In genomic region chr12:120721866-120722265, GRCh38 we compare ENCODE assay signal across 34 cellular contexts. TPM values are rescaled to one million over a fixed set of nuclear protein-coding genes. Genes with fewer than 3 reads are reported as not detected.
DNase-seq lines count a peak whose midpoint lies in the region; ATAC-seq and TF ChIP-seq lines count a peak whose summit lies in the region.
"Had no signal": no experiment of that assay in that cellular context is flagged by ENCODE, and none has a peak within 500 bp of the region (broad histone marks: within the 10 kb centered on the region; RNA-seq: fewer than 3 reads in every experiment).

No MANE protein-coding gene starts in this region.

- WGBS in body of pancreas, 2 donors: 79 to 100% methylated on average over 3 of the region's 3 CpGs

- H3K4me3 Mint-ChIP-seq in naive B cell: peak overlapping the region in 4 of 8 donors; percentile 16 to 51 (median 32)
- H3K4me3 Mint-ChIP-seq: activated CD4-positive, alpha-beta T cell treated with anti-CD3 and anti-CD28 coated beads, Interleukin-2, amount 10 ng/mL, durations not matched to agents 24 days and 14 days; activated T-cell treated with anti-CD3 and anti-CD28 coated beads, Interleukin-2, amount 50 U/mL, for 72 hours; dendritic cell treated with granulocyte-macrophage colony-stimulating factor and Interleukin-4, amounts not matched to agents 40 ng/mL and 50 ng/mL, for 4 days; immature natural killer cell had no signal

- intact Hi-C loops in body of pancreas (cut with DNase I): loop anchor here (10.0 kb wide), 1 partner anchor 137 kb away; the partner anchor contains the start of gene POP5

- H3K27ac Mint-ChIP-seq in naive B cell: no peak overlapping the region
- H3K27ac Mint-ChIP-seq: activated CD4-positive, alpha-beta T cell treated with anti-CD3 and anti-CD28 coated beads, Interleukin-2, amount 10 ng/mL, durations not matched to agents 24 days and 14 days; activated T-cell treated with anti-CD3 and anti-CD28 coated beads, Interleukin-2, amount 50 U/mL, for 72 hours had no signal

- H3K4me1 ChIP-seq in BLaER1 (peaks cover 45% of the 10 kb centered on the region), adipocyte (ENCODE audit: control insufficient read depth, insufficient read depth, low read length) (peaks cover 61% of the 10 kb centered on the region), body of pancreas (peaks cover 37% of the 10 kb centered on the region)
- H3K4me1 ChIP-seq: uterus had no signal

- DNase-seq in NCI-H526 (lab: John Stamatoyannopoulos, UW) (peak; percentile 97 to 99), adipocyte (ENCODE audit: low read depth) (no peak), naive B cell (peak; percentile 44), caudate nucleus (lab: John Stamatoyannopoulos, UW) (no peak), NK-92 (lab: John Stamatoyannopoulos, UW; ENCODE audit: unreplicated experiment) (no peak), body of pancreas (no peak)
- DNase-seq: activated naive CD4-positive, alpha-beta T cell treated with anti-CD3 and anti-CD28 coated beads, Interleukin-2, amount 50 U/mL, for 16 hours; activated T-cell treated with anti-CD3 and anti-CD28 coated beads, Interleukin-2, amount 50 U/mL, for 72 hours; central memory CD4-positive, alpha-beta T cell; COR-L47; GF-D8; hypothalamus; immature natural killer cell; left lung; MG63; NCI-H1105 treated with DMSO at 0.1 percent for 48 hours; NCI-H2029 treated with DMSO at 0.1 percent for 48 hours; NCI-H2227 treated with DMSO at 0.1 percent for 48 hours; NCI-H748 treated with DMSO at 0.1 percent for 48 hours; stimulated activated naive CD4-positive, alpha-beta T cell treated with Interleukin-2 at 50 U/mL for 16 hours; T-helper 2 cell; uterus had no signal

- 0 out of 2 replicates have a peak overlapping the region, but pooled peaks have one; percentile 14 for H3K9ac ChIP-seq in BLaER1
- H3K9ac ChIP-seq in adipocyte (ENCODE audit: low read length): peak overlapping the region; percentile 77

- peak; percentile 41 to 55 for ATAC-seq in naive B cell (ENCODE audit: low read depth in 2 of 2)
- no peak for ATAC-seq in HG03521 (IDR thresholded peaks at IDR 0.05; ENCODE audit: unreplicated experiment)
- no peak for ATAC-seq in body of pancreas
- ATAC-seq: A549; activated T-cell treated with anti-CD3 and anti-CD28 coated beads, Interleukin-2, amount 50 U/mL, for 72 hours; gastroesophageal sphincter; HCT116; K562; left lung had no signal

- H4K20me1 ChIP-seq in BLaER1: peaks cover 53% of the 10 kb centered on the region

- no peaks in the 10 kb centered on the region for H3K27me3 ChIP-seq in BLaER1
- H3K27me3 ChIP-seq in adipocyte (replicated peaks; ENCODE audit: control insufficient read depth, insufficient read depth, low read length): no peaks in the 10 kb centered on the region
- H3K27me3 ChIP-seq in body of pancreas: no peaks in the 10 kb centered on the region
- H3K27me3 ChIP-seq: ascending aorta, gastroesophageal sphincter, left lung, MG63, uterus had no signal

- H3K27me3 Mint-ChIP-seq in naive B cell: no peaks in the 10 kb centered on the region
- H3K27me3 Mint-ChIP-seq: activated CD4-positive, alpha-beta T cell treated with anti-CD3 and anti-CD28 coated beads, Interleukin-2, amount 10 ng/mL, durations not matched to agents 24 days and 14 days; dendritic cell treated with granulocyte-macrophage colony-stimulating factor and Interleukin-4, amounts not matched to agents 40 ng/mL and 50 ng/mL, for 4 days had no signal

- no peak overlapping the region for H3K4me3 ChIP-seq in BLaER1
- no peak overlapping the region for H3K4me3 ChIP-seq in adipocyte (ENCODE audit: low read length)
- H3K4me3 ChIP-seq in body of pancreas: no peak overlapping the region
- H3K4me3 ChIP-seq: A549, ascending aorta, gastroesophageal sphincter, K562, left lung, MG63, thoracic aorta, uterus had no signal

- H3K9me3 ChIP-seq in BLaER1 (no peaks in the 10 kb centered on the region), adipocyte (ENCODE audit: control insufficient read depth, low read length) (no peaks in the 10 kb centered on the region), body of pancreas (no peaks in the 10 kb centered on the region)
- H3K9me3 ChIP-seq: A549, ascending aorta, gastroesophageal sphincter, left lung, MG63, thoracic aorta, uterus had no signal

- H3K36me3 Mint-ChIP-seq in naive B cell: peaks cover 21 to 36% of the 10 kb centered on the region in 2 donors

- no peak for TF ChIP-seq CTCF in body of pancreas (IDR thresholded peaks at IDR 0.05)

- H3K9me3 Mint-ChIP-seq in naive B cell: no peaks in the 10 kb centered on the region
- H3K9me3 Mint-ChIP-seq: activated CD4-positive, alpha-beta T cell treated with anti-CD3 and anti-CD28 coated beads, Interleukin-2, amount 10 ng/mL, durations not matched to agents 24 days and 14 days; activated T-cell treated with anti-CD3 and anti-CD28 coated beads, Interleukin-2, amount 50 U/mL, for 72 hours; dendritic cell treated with granulocyte-macrophage colony-stimulating factor and Interleukin-4, amounts not matched to agents 40 ng/mL and 50 ng/mL, for 4 days; immature natural killer cell had no signal

- peaks cover 27 to 54% (median 38%) of the 10 kb centered on the region in 3 donors for H3K4me1 Mint-ChIP-seq in naive B cell

- TF ChIP-seq POLR2A in body of pancreas (IDR thresholded peaks at IDR 0.05): no peak

- H3K36me3 ChIP-seq in BLaER1 (peaks cover 72% of the 10 kb centered on the region), adipocyte (ENCODE audit: control insufficient read depth, insufficient read depth, low read length, severe bottlenecking) (peaks cover 36% of the 10 kb centered on the region), body of pancreas (replicated peaks in 1 of 2; ENCODE audit: insufficient read depth in 1 of 2, low read depth in 2 of 2) (peaks cover 0 to 7% of the 10 kb centered on the region in 2 donors)
- H3K36me3 ChIP-seq: uterus had no signal

- 0 out of 2 replicates have a peak overlapping the region, but pooled peaks have one; percentile 5 for H3K27ac ChIP-seq in BLaER1
- no peak overlapping the region for H3K27ac ChIP-seq in caudate nucleus (ENCODE audit: low read depth, low read length)
- no peak overlapping the region for H3K27ac ChIP-seq in body of pancreas
- H3K27ac ChIP-seq: A549, ascending aorta, left lung, RWPE1, thoracic aorta, uterus, VCaP had no signal

- H3K4me2 ChIP-seq in BLaER1: peak overlapping the region; percentile 31; the same call in 1 of the 2 replicates
- H3K4me2 ChIP-seq: A549 had no signal

RNA-seq across cellular contexts. Expression of gene ACADS, which starts 3.8 kb away (rescaled TPM):
- polyA plus RNA-seq in naive B cell (ENCODE audit: low read depth in 6 of 6): 10 to 100 TPM in 1 of 6 donors, 1 to 10 TPM in 5; 3.4 to 17.4 (median 7.7) TPM
- total RNA-seq in body of pancreas: 10 to 100 TPM; 33.5 to 55.0 TPM

RNA-seq across cellular contexts. Expression of gene UNC119B, which starts 11.6 kb away (rescaled TPM):
- polyA plus RNA-seq in naive B cell (ENCODE audit: low read depth in 6 of 6): 1 to 10 TPM in 5 of 6 donors, not detected in 1; 6.4 to 9.5 (median 7.3) TPM
- total RNA-seq in body of pancreas: 10 to 100 TPM in 1 of 2 donors, 1 to 10 TPM in 1; 8.6 to 23.6 TPM

RNA-seq across cellular contexts. Expression of gene MLEC, which starts 34.9 kb away (rescaled TPM):
- 10 to 100 TPM; 32.0 to 43.8 (median 33.8) TPM for polyA plus RNA-seq in naive B cell (ENCODE audit: low read depth in 6 of 6)
- 100 to 1,000 TPM in 1 of 2 donors, 10 to 100 TPM in 1; 54.7 to 107 TPM for total RNA-seq in body of pancreas

Comparison
In these comparisons a context has a peak if more than half of its experiments do, and no peak if none do; other contexts are left out.
1. DNase-seq: peak in NCI-H526 (2 of 2) and naive B cell (single experiment); none in adipocyte (single experiment), caudate nucleus (0 of 61), NK-92 (single experiment) and body of pancreas (0 of 4).
2. ATAC-seq: peak in naive B cell (2 of 2); none in HG03521 (single experiment) and body of pancreas (single experiment).